ENCODE assay signal across 18 cellular contexts in the genomic region with DNA sequence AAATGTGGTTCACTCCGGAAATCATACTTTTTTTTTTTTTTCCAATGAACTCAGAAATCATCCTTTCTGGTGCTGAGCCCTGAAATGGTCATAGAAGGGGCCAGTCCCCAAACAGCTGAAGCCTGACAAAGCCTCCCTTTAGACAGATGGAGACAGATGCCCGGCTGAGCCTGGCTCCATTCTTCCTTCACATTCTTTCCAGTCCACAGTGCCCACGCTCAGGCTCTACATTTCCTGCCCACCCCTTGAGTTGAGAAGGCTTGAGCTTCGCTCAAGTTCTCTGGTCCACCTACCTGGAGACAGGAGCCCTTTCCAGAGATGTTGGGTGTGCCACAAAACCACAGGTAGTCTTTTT. TPM values are rescaled to one million over a fixed set of nuclear protein-coding genes. Genes with fewer than 3 reads are reported as not detected.
"Had no signal": no experiment of that assay in that cellular context is flagged by ENCODE, and none has a peak within 500 bp of the region (broad histone marks: within the 10 kb centered on the region; RNA-seq: fewer than 3 reads in every experiment).

No MANE protein-coding gene starts in this region.

- H3K27me3 ChIP-seq: cardiac muscle cell had no signal

- FAIRE-seq: frontal cortex had no signal

- H3K4me3 Mint-ChIP-seq: activated naive CD4-positive, alpha-beta T cell treated with anti-CD3 and anti-CD28 coated beads, Interleukin-2, amount 50 U/mL, for 24 hours; endodermal cell; nephron had no signal

- H3K4me3 ChIP-seq: cardiac muscle cell, lower lobe of right lung had no signal

- H3K27ac ChIP-seq: cardiac muscle cell, lower lobe of right lung, VCaP had no signal

- DNase-seq: activated CD4-positive, alpha-beta T cell treated with anti-CD3 and anti-CD28 coated beads for 1 hour; activated effector memory CD4-positive, alpha-beta T cell treated with Interleukin-2 at 50 U/mL for 16 hours; activated T-cell treated with anti-CD3 and anti-CD28 coated beads for 4 hours; amniotic stem cell; endodermal cell; hypothalamus; islet precursor cell; lower lobe of right lung; stimulated activated CD4-positive, alpha-beta T cell treated with anti-CD3 and anti-CD28 coated beads, Interleukin-12 subunit alpha, Interleukin-12 subunit beta, amount 100 ng/mL, for 4 hours; stimulated activated naive CD8-positive, alpha-beta T cell treated with anti-CD3 and anti-CD28 coated beads, Interleukin-15, Interleukin-2, amounts not matched to agents 100 U/mL and 50 U/mL, for 24 hours; T1000; trophoblast cell had no signal

- H3K36me3 Mint-ChIP-seq: activated naive CD4-positive, alpha-beta T cell treated with anti-CD3 and anti-CD28 coated beads, Interleukin-2, amount 50 U/mL, for 24 hours had no signal

- H3K27me3 Mint-ChIP-seq: activated naive CD4-positive, alpha-beta T cell treated with anti-CD3 and anti-CD28 coated beads, Interleukin-2, amount 50 U/mL, for 24 hours had no signal

- H3K27ac Mint-ChIP-seq: endodermal cell had no signal

- H3K9me3 ChIP-seq: lower lobe of right lung had no signal

- H3K36me3 ChIP-seq: cardiac muscle cell had no signal

- ATAC-seq: lower lobe of right lung had no signal

- H3K9me3 Mint-ChIP-seq: activated naive CD4-positive, alpha-beta T cell treated with anti-CD3 and anti-CD28 coated beads, Interleukin-2, amount 50 U/mL, for 24 hours; endodermal cell; nephron had no signal

RNA-seq across cellular contexts. Expression of gene KCNK5, which starts 41.2 kb away (rescaled TPM):
- total RNA-seq: dermis microvascular lymphatic vessel endothelial cell had no signal
